Comparison of ENCODE assay signal across 8 cellular contexts in genomic region chr2:96832751-96833507, GRCh38. TPM values are rescaled to one million over a fixed set of nuclear protein-coding genes. Genes with fewer than 3 reads are reported as not detected.
A peak's percentile ranks its signal among the peaks of the same experiment; 100 is the strongest.
DNase-seq lines count a peak whose midpoint lies in the region; ATAC-seq, FAIRE-seq and TF ChIP-seq lines count a peak whose summit lies in the region.

No MANE protein-coding gene starts in this region.

- in situ Hi-C loops in astrocyte of the cerebellum (cut with HindIII; ENCODE audit: low sequenced_read_pairs): no loop called here

- WGBS in upper lobe of left lung, 2 donors: 64 to 68% methylated on average over 16 to 18 of the region's 18 CpGs

- intact Hi-C loops in kidney (cut with DNase I): no loop called here

- DNase-seq in SIG-M5 treated with dmso at 0.1 percent for 504 hours (lab: John Stamatoyannopoulos, UW; ENCODE audit: unreplicated experiment) (peak; percentile 47), SIG-M5 (lab: John Stamatoyannopoulos, UW) (no peak), astrocyte of the cerebellum (ENCODE audit: low read depth) (peak; percentile 26), kidney (peak; percentile 91), upper lobe of left lung (peak in 1 of 2 donors; percentile 71), NOMO-1 treated with DMSO at 0.1 percent for 48 hours (lab: John Stamatoyannopoulos, UW; ENCODE audit: unreplicated experiment) (no peak), activated gamma-delta T cell (lab: John Stamatoyannopoulos, UW) (no peak)

- H3K27me3 ChIP-seq in upper lobe of left lung: no peaks in the 10 kb centered on the region

- H3K4me3 ChIP-seq in astrocyte of the cerebellum (ENCODE audit: low read depth, low read length): no peak overlapping the region
- no peak overlapping the region for H3K4me3 ChIP-seq in kidney (ENCODE audit: low read length in 2 of 2)
- no peak overlapping the region for H3K4me3 ChIP-seq in upper lobe of left lung

- TF ChIP-seq EP300 in upper lobe of left lung (IDR thresholded peaks at IDR 0.05): no peak

- no peaks in the 10 kb centered on the region for H3K9me3 ChIP-seq in kidney (ENCODE audit: control insufficient read depth in 1 of 2, low read length in 2 of 2)
- H3K9me3 ChIP-seq in upper lobe of left lung: no peaks in the 10 kb centered on the region

- H3K36me3 ChIP-seq in kidney (ENCODE audit: control insufficient read depth in 1 of 2, insufficient read depth in 2 of 2, low read length in 2 of 2) (peaks cover 19 to 40% of the 10 kb centered on the region in 2 donors), upper lobe of left lung (peaks cover 14 to 76% (median 56%) of the 10 kb centered on the region in 4 donors)

- no peak for FAIRE-seq in kidney (lab: Jason Lieb, UNC)

- H3K27ac ChIP-seq in kidney (ENCODE audit: low read depth in 2 of 2, low read length in 2 of 2) (peak overlapping the region in 1 of 2 donors; percentile 16), upper lobe of left lung (peak overlapping the region; percentile 6 to 43 (median 26))

- TF ChIP-seq CTCF in astrocyte of the cerebellum (IDR thresholded peaks at IDR 0.05; ENCODE audit: low read depth, low read length, missing control alignments): no peak
- TF ChIP-seq CTCF in kidney (IDR thresholded peaks at IDR 0.05; ENCODE audit: borderline replicate concordance, extremely low read depth, insufficient read depth): no peak
- no peak for TF ChIP-seq CTCF in upper lobe of left lung (IDR thresholded peaks at IDR 0.05)

- no peak overlapping the region for H3K9ac ChIP-seq in kidney (ENCODE audit: low read length in 2 of 2)

- H3K4me1 ChIP-seq in kidney (ENCODE audit: control insufficient read depth in 1 of 2, insufficient read depth in 1 of 2, low read depth in 1 of 2, low read length in 2 of 2): peaks cover 3 to 4% of the 10 kb centered on the region in 2 donors
- H3K4me1 ChIP-seq in upper lobe of left lung: peaks cover 6 to 14% (median 9%) of the 10 kb centered on the region in 4 donors

- ATAC-seq in upper lobe of left lung (ENCODE audit: low FRiP score in 2 of 2) (peak; percentile 26 to 84), HG03196 (IDR thresholded peaks at IDR 0.05; ENCODE audit: unreplicated experiment) (no peak)

- TF ChIP-seq POLR2A in upper lobe of left lung (IDR thresholded peaks at IDR 0.05): no peak

RNA-seq across cellular contexts. Expression of gene ANKRD23, which starts 10.9 kb away (rescaled TPM):
- total RNA-seq in kidney (4.0 TPM), upper lobe of left lung (10 to 100 TPM in 2 of 6 donors, 1 to 10 TPM in 4; 2.0 to 27.2 (median 2.8) TPM)
- polyA plus RNA-seq in kidney (ENCODE audit: insufficient read depth, low read depth, low replicate concordance): 1.6 TPM

RNA-seq across cellular contexts. Expression of gene CNNM3, which starts 16.9 kb away (rescaled TPM):
- total RNA-seq in kidney (26.1 TPM), upper lobe of left lung (10 to 100 TPM; 17.2 to 52.4 (median 26.5) TPM)
- polyA plus RNA-seq in kidney (ENCODE audit: insufficient read depth, low read depth, low replicate concordance): 6.9 TPM

RNA-seq across cellular contexts. Expression of gene ANKRD39, which starts 24.9 kb away (rescaled TPM):
- total RNA-seq in kidney: 10.8 TPM
- polyA plus RNA-seq in kidney (ENCODE audit: insufficient read depth, low read depth, low replicate concordance): 19.2 TPM
- total RNA-seq in upper lobe of left lung: 10 to 100 TPM in 3 of 6 donors, 1 to 10 TPM in 3; 7.1 to 13.6 (median 11.3) TPM

RNA-seq across cellular contexts. Expression of gene SEMA4C, which starts 37.0 kb away (rescaled TPM):
- total RNA-seq in kidney: 44.6 TPM
- 11.1 TPM for polyA plus RNA-seq in kidney (ENCODE audit: insufficient read depth, low read depth, low replicate concordance)
- 10 to 100 TPM; 14.0 to 43.6 (median 24.2) TPM for total RNA-seq in upper lobe of left lung

Comparison
In these comparisons a context has a peak if more than half of its experiments do, and no peak if none do; other contexts are left out.
1. DNase-seq: peak in SIG-M5 treated with dmso at 0.1 percent for 504 hours (single experiment), astrocyte of the cerebellum (single experiment) and kidney (single experiment); none in SIG-M5 (single experiment), NOMO-1 treated with DMSO at 0.1 percent for 48 hours (single experiment) and activated gamma-delta T cell (single experiment).